11 cellular contexts compared by ENCODE assay signal in genomic region chr3:158091526-158091925, GRCh38. TPM values are rescaled to one million over a fixed set of nuclear protein-coding genes. Genes with fewer than 3 reads are reported as not detected.
DNase-seq lines count a peak whose midpoint lies in the region; ATAC-seq and TF ChIP-seq lines count a peak whose summit lies in the region.
"Had no signal": no experiment of that assay in that cellular context is flagged by ENCODE, and none has a peak within 500 bp of the region (broad histone marks: within the 10 kb centered on the region; RNA-seq: fewer than 3 reads in every experiment).

No MANE protein-coding gene starts in this region.

- no peak overlapping the region for H3T11ph ChIP-seq in H9 (ENCODE audit: low read length)

- POLR2A ChIA-PET in AG04450 (lab: Yijun Ruan, JAX) = no interaction called here

- H3K36me3 ChIP-seq in mucosa of descending colon (ENCODE audit: low read depth) = no peaks in the 10 kb centered on the region
- H3K36me3 ChIP-seq: transverse colon had no signal

- H2AFZ ChIP-seq in H9 (ENCODE audit: low read length) = no peak overlapping the region

- no peak overlapping the region for H2BK5ac ChIP-seq in H9 (ENCODE audit: insufficient read length, low read length)

- no peak overlapping the region for H3K18ac ChIP-seq in H9 (ENCODE audit: insufficient read length, low read depth, low read length)

- WGBS in H9 (ENCODE audit: extremely low coverage, insufficient read length, low lambda C conversion rate) = no CpG with 5 or more reads among the region's 5 CpGs

- H3K27me3 Mint-ChIP-seq in H9 (ENCODE audit: low read depth) = peaks cover 71% of the 10 kb centered on the region
- H3K27me3 Mint-ChIP-seq in stimulated activated memory B cell treated with anti-CD40 and anti-IgM and Interleukin-4, amounts not matched to agents 10 μg/mL and 1 μg/mL and 100 μg/mL, for 72 hours = peaks cover 71% of the 10 kb centered on the region

- ATAC-seq in stimulated activated memory B cell treated with anti-CD40 and anti-IgM and Interleukin-4, amounts not matched to agents 10 μg/mL and 1 μg/mL and 100 μg/mL, for 72 hours = no peak
- no peak for ATAC-seq in mucosa of descending colon

- no peaks in the 10 kb centered on the region for H3K79me1 ChIP-seq in H9 (ENCODE audit: insufficient read depth, low read depth, low read length, poor library complexity, severe bottlenecking)

- H3K27me3 ChIP-seq in AG04450 (ENCODE audit: control insufficient read depth, insufficient read depth, low read length) = peaks cover 38% of the 10 kb centered on the region
- peaks cover 28% of the 10 kb centered on the region for H3K27me3 ChIP-seq in H9 (ENCODE audit: insufficient read depth, low read length)

- no peak overlapping the region for H3K9ac ChIP-seq in H9 (ENCODE audit: extremely low read depth, insufficient read length, low read length)

- H3K27ac Mint-ChIP-seq in H9 = no peak overlapping the region
- H3K27ac Mint-ChIP-seq in stimulated activated memory B cell treated with anti-CD40 and anti-IgM and Interleukin-4, amounts not matched to agents 10 μg/mL and 1 μg/mL and 100 μg/mL, for 72 hours = no peak overlapping the region

- no peak overlapping the region for H3K23ac ChIP-seq in H9 (ENCODE audit: insufficient read length, low read depth, low read length)

- intact Hi-C loops in mucosa of descending colon (cut with DNase I, micrococcal nuclease) = loop anchor here in 1 of 2 donors (5.0 kb wide), 1 partner anchor 341 kb away; no protein-coding TSS in a partner anchor

- peaks cover 11% of the 10 kb centered on the region; the same call in 1 of the 2 replicates for H3K9me3 ChIP-seq in AG04450 (ENCODE audit: control insufficient read depth, insufficient read depth, low read length)
- H3K9me3 ChIP-seq in H9 (ENCODE audit: control insufficient read depth, low read depth, low read length) = no peaks in the 10 kb centered on the region
- no peaks in the 10 kb centered on the region for H3K9me3 ChIP-seq in mucosa of descending colon
- H3K9me3 ChIP-seq: transverse colon had no signal

- CTCF ChIA-PET in AG04450 (lab: Charles Lee) = interaction anchor here (0.5 to 0.7 kb wide), 2 partner anchors 62 to 262 kb away, joined by 3 to 4 read pairs; no protein-coding TSS in a partner anchor

- H3K79me2 ChIP-seq in H9 (ENCODE audit: insufficient read depth, low read length) = no peaks in the 10 kb centered on the region

- H4K8ac ChIP-seq in H9 (replicated peaks; ENCODE audit: insufficient read length, low read depth, low read length) = no peak overlapping the region

- no peak overlapping the region for H2BK12ac ChIP-seq in H9 (ENCODE audit: insufficient read length, low read depth, low read length)

- peaks cover 14% of the 10 kb centered on the region for H3K23me2 ChIP-seq in H9 (ENCODE audit: insufficient read length, low read depth, low read length, poor library complexity, severe bottlenecking)

- H3K36me3 Mint-ChIP-seq in H9 (ENCODE audit: insufficient read depth in 1 of 3, low read depth in 3 of 3) = no peaks in the 10 kb centered on the region
- H3K36me3 Mint-ChIP-seq in stimulated activated memory B cell treated with anti-CD40 and anti-IgM and Interleukin-4, amounts not matched to agents 10 μg/mL and 1 μg/mL and 100 μg/mL, for 72 hours = no peaks in the 10 kb centered on the region

- TF ChIP-seq CTCF in AG04450 (IDR thresholded peaks at IDR 0.05; ENCODE audit: low read depth, low read length) (peak; percentile 39), H9 (conservative IDR thresholded peaks at IDR 0.05) (peak; percentile 63), fibroblast of the aortic adventitia (IDR thresholded peaks at IDR 0.05; ENCODE audit: insufficient read depth, low read length) (peak; percentile 44), mucosa of descending colon (IDR thresholded peaks at IDR 0.05) (no peak)

- H3K27ac ChIP-seq in AG04450 (ENCODE audit: low read depth, low read length) (no peak overlapping the region), H9 (ENCODE audit: insufficient read length, low read depth, low read length) (no peak overlapping the region)
- H3K27ac ChIP-seq: transverse colon had no signal

- H2BK15ac ChIP-seq in H9 (ENCODE audit: low read depth, low read length) = no peak overlapping the region

- H3K4me1 ChIP-seq in H9 (ENCODE audit: insufficient read depth, low read length) (no peaks in the 10 kb centered on the region), mucosa of descending colon (ENCODE audit: low read depth) (no peaks in the 10 kb centered on the region)
- H3K4me1 ChIP-seq: transverse colon had no signal

- no peak overlapping the region for H2BK120ac ChIP-seq in H9 (ENCODE audit: low read depth, low read length, poor library complexity, severe bottlenecking)

- H3K9me3 Mint-ChIP-seq in H9 = peaks cover 0 to 1% of the 10 kb centered on the region in 2 experiments; a peak in 2 of 5 replicates
- no peaks in the 10 kb centered on the region for H3K9me3 Mint-ChIP-seq in stimulated activated memory B cell treated with anti-CD40 and anti-IgM and Interleukin-4, amounts not matched to agents 10 μg/mL and 1 μg/mL and 100 μg/mL, for 72 hours

- H4K5ac ChIP-seq in H9 (ENCODE audit: insufficient read length, low read depth, low read length) = no peak overlapping the region

- H2AK5ac ChIP-seq in H9 (ENCODE audit: insufficient read length, low read length) = no peak overlapping the region

- no peak for DNase-seq in AG04450 (ENCODE audit: low read depth, low spot score)
- DNase-seq in H9 = no peak
- peak; percentile 28 for DNase-seq in RPMI8226
- peak; percentile 54 for DNase-seq in fibroblast of the aortic adventitia (ENCODE audit: low read depth)
- no peak for DNase-seq in NCI-H2029 treated with DMSO at 0.1 percent for 48 hours (lab: John Stamatoyannopoulos, UW)
- no peak for DNase-seq in mucosa of descending colon
- no peak for DNase-seq in cerebellum (ENCODE audit: low spot score)
- DNase-seq: AML-193; stimulated activated CD4-positive, alpha-beta T cell treated with anti-CD3 and anti-CD28 coated beads, Interleukin-2, amount 100 ng/mL, for 48 hours; transverse colon had no signal

- H3K4me1 Mint-ChIP-seq in H9 = peaks cover 10 to 13% of the 10 kb centered on the region in 2 experiments
- peaks cover 6% of the 10 kb centered on the region for H3K4me1 Mint-ChIP-seq in stimulated activated memory B cell treated with anti-CD40 and anti-IgM and Interleukin-4, amounts not matched to agents 10 μg/mL and 1 μg/mL and 100 μg/mL, for 72 hours

- H3K4me3 ChIP-seq in AG04450 (ENCODE audit: low read depth, low read length) (no peak overlapping the region), fibroblast of the aortic adventitia (ENCODE audit: low read depth, low read length) (no peak overlapping the region), mucosa of descending colon (no peak overlapping the region)
- H3K4me3 ChIP-seq: transverse colon had no signal

- H3K14ac ChIP-seq in H9 (ENCODE audit: insufficient read depth, low read length) = no peak overlapping the region

- no peak overlapping the region for H3K56ac ChIP-seq in H9 (ENCODE audit: insufficient read length, low read depth, low read length)

- H2BK20ac ChIP-seq in H9 (ENCODE audit: low read depth, low read length, poor library complexity, severe bottlenecking) = no peak overlapping the region

- no peak overlapping the region for H3K4me2 ChIP-seq in H9 (ENCODE audit: insufficient read depth, insufficient read length, low read length)

- no peak overlapping the region for H4K91ac ChIP-seq in H9 (ENCODE audit: insufficient read length, low read depth, low read length)

- no peak overlapping the region for H3K4me3 Mint-ChIP-seq in H9
- no peak overlapping the region for H3K4me3 Mint-ChIP-seq in stimulated activated memory B cell treated with anti-CD40 and anti-IgM and Interleukin-4, amounts not matched to agents 10 μg/mL and 1 μg/mL and 100 μg/mL, for 72 hours

- H4K20me1 ChIP-seq in H9 (ENCODE audit: control insufficient read depth, insufficient read depth, insufficient read length) = no peaks in the 10 kb centered on the region

- no peak overlapping the region for H3K4ac ChIP-seq in H9 (ENCODE audit: low read depth, low read length)

RNA-seq across cellular contexts. Expression of gene SHOX2, which starts 14.7 kb away (rescaled TPM):
- 0.10 TPM in 1 of 2 replicates, not detected in the other for polyA plus RNA-seq in AG04450 (2011; rRNA removed)
- polyA minus RNA-seq in AG04450 (2011; rRNA and poly(A)+ RNA removed) = not detected in 2 replicates
- total RNA-seq in H9 (2021) (not detected in 2 replicates), fibroblast of the aortic adventitia (ENCODE audit: low replicate concordance) (1.2 and 2.8 TPM in 2 replicates), mucosa of descending colon (under 1 TPM in 1 of 3 donors, not detected in 2; 0.87 TPM), cerebellum (0.18 TPM)

RNA-seq across cellular contexts. Expression of gene RSRC1, which starts 18.4 kb away (rescaled TPM):
- 5.7 and 6.7 TPM in 2 replicates for polyA plus RNA-seq in AG04450 (2011; rRNA removed)
- 11.4 and 18.2 TPM in 2 replicates for polyA minus RNA-seq in AG04450 (2011; rRNA and poly(A)+ RNA removed)
- total RNA-seq in H9 (2021) (34.1 and 37.9 TPM in 2 replicates), fibroblast of the aortic adventitia (ENCODE audit: low replicate concordance) (45.8 and 50.9 TPM in 2 replicates), mucosa of descending colon (10 to 100 TPM; 26.6 to 41.9 (median 29.9) TPM), cerebellum (58.3 TPM)

Comparison
In these comparisons a context has a peak if more than half of its experiments do, and no peak if none do; other contexts are left out.
1. DNase-seq: peak in RPMI8226 (single experiment) and fibroblast of the aortic adventitia (single experiment); none in AG04450 (single experiment), H9 (single experiment), NCI-H2029 treated with DMSO at 0.1 percent for 48 hours (single experiment), mucosa of descending colon (0 of 3) and cerebellum (single experiment).